ENCODE assay signal across 1 cellular context in the genomic region with DNA sequence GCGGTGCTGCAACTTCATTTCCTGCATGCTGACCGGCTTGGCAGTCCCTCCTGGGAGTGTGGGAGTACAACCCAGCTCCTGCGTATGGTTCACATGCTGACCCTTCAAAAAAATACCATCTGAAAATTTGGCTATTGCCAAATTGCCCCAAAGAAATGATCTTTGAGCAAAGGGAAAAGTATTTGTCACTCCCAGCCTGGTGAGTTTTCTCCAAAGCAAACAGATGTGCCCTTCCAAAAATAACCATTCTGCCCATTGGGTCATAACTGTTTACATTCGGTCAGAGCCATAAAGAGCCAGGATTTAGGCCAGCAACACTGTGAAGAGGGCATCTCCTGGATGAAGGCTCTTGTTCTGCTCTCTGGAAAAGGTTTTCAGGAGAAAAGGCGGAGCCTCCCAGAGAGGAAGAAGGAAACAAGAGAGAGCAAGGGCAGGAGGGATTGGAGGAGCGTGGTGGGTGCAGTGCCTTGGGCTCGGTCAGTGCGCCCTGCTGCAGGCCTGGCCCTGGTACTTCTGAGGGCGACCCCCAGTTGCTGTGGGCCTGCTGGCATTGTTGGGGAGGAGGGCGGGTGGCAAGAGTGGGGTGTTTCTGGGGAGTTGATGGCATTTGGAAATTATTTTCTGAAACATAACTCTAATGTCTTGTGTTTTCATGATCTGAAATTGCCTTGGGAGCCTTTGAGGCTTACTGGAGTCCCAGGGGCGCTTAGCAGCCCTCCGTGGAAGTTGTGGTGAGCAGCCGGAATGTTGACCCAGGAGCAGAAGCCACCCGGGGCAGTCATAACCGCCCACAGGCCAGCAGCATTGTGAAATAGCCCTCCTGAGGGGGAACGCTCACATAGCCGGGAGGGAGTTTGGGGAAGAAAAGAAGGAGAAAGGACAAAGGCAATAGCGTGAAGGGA.
TF ChIP-seq lines count a peak whose summit lies in the region.

No MANE protein-coding gene starts in this region.

TF ChIP-seq in H1, 55 proteins besides CTCF, POLR2A, EP300 and RAD21:
- TF ChIP-seq SIRT6 (IDR thresholded peaks at IDR 0.05; ENCODE audit: low read length) = no peak
- no peak for TF ChIP-seq KDM5A (IDR thresholded peaks at IDR 0.05; ENCODE audit: low read length)
- TF ChIP-seq RBBP5 (IDR thresholded peaks at IDR 0.05; ENCODE audit: borderline replicate concordance, low read depth, low read length) = no peak
- no peak for TF ChIP-seq POU5F1 (IDR thresholded peaks at IDR 0.05; ENCODE audit: low read depth, low read length)
- TF ChIP-seq CHD2 (IDR thresholded peaks at IDR 0.05; ENCODE audit: low read length) = no peak
- no peak for TF ChIP-seq BRCA1 (IDR thresholded peaks at IDR 0.05; ENCODE audit: low read depth, low read length)
- peak; percentile 85 for TF ChIP-seq CEBPB (IDR thresholded peaks at IDR 0.05; ENCODE audit: low read depth, low read length)
